In the genomic region with DNA sequence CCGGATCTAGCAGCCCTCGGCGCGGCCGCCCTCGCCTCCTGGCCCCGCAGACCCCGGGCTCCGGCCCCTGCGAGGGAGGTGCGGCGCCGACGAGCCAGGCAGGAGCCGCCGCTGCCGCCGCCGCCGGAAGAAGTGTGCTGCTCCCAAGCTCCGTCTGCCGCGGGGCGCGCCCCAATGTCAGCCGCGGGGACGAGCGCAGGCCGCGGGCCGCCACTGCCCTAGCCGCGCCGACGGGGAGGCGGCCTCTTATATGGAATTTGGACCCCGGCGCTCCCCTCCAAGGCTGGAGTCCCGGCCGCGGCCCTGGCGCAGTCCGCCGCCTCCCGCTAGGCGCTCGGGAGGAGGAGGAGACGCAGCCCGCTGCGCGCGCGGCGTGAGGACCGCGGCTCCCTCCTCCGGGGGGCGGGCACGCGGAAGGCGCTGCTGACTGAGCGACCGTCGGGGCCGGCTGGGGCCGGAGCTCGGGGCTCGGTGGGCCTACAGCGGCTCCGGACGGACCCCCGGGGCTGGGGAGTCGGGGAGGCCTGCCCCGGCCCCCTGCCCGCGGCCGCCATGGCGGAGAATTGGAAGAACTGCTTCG, we compare ENCODE assay signal across 8 cellular contexts. TPM values are rescaled to one million over a fixed set of nuclear protein-coding genes. Genes with fewer than 3 reads are reported as not detected.
DNase-seq lines count a peak whose midpoint lies in the region; ATAC-seq and TF ChIP-seq lines count a peak whose summit lies in the region.

A gene with protein sequence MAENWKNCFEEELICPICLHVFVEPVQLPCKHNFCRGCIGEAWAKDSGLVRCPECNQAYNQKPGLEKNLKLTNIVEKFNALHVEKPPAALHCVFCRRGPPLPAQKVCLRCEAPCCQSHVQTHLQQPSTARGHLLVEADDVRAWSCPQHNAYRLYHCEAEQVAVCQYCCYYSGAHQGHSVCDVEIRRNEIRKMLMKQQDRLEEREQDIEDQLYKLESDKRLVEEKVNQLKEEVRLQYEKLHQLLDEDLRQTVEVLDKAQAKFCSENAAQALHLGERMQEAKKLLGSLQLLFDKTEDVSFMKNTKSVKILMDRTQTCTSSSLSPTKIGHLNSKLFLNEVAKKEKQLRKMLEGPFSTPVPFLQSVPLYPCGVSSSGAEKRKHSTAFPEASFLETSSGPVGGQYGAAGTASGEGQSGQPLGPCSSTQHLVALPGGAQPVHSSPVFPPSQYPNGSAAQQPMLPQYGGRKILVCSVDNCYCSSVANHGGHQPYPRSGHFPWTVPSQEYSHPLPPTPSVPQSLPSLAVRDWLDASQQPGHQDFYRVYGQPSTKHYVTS (plus strand): TSS at position 414 of the 580 bp plus-strand sequence. CDS start 139 bp downstream, at position 553.

- H3K27me3 ChIP-seq in Peyer's patch: no peaks in the 10 kb centered on the region

- CTCF ChIA-PET in activated naive CD4-positive, alpha-beta T cell treated with anti-CD3 and anti-CD28 coated beads, Interleukin-2, amount 10 ng/mL, durations not matched to agents 7 days and 5 days (lab: Charles Lee): interaction anchor here (1.1 to 4.1 kb wide), 9 partner anchors 9 to 69 kb away, joined by 3 to 17 read pairs (median 5); a partner anchor contains a TSS

- H3K9me3 Mint-ChIP-seq in activated naive CD4-positive, alpha-beta T cell treated with anti-CD3 and anti-CD28 coated beads, Interleukin-2, amount 10 ng/mL, durations not matched to agents 7 days and 5 days: no peaks in the 10 kb centered on the region
- peaks cover 28% of the 10 kb centered on the region for H3K9me3 Mint-ChIP-seq in glutamatergic neuron (ENCODE audit: unreplicated experiment)

- H3K9me3 ChIP-seq in Peyer's patch: no peaks in the 10 kb centered on the region

- peak within 1 kb of the TSS; percentile 92 for H3K4me3 Mint-ChIP-seq in activated naive CD4-positive, alpha-beta T cell treated with anti-CD3 and anti-CD28 coated beads, Interleukin-2, amount 10 ng/mL, durations not matched to agents 7 days and 5 days
- H3K4me3 Mint-ChIP-seq in glutamatergic neuron (ENCODE audit: unreplicated experiment): peak within 1 kb of the TSS; percentile 99

- intact Hi-C loops in posterior cingulate gyrus (cut with DNase I): loop anchor here (2.0 to 5.0 kb wide), 2 partner anchors 71 to 142 kb away; a partner anchor contains a TSS

- peaks cover 4% of the 10 kb centered on the region for H3K27me3 Mint-ChIP-seq in activated naive CD4-positive, alpha-beta T cell treated with anti-CD3 and anti-CD28 coated beads, Interleukin-2, amount 10 ng/mL, durations not matched to agents 7 days and 5 days
- peaks cover 33% of the 10 kb centered on the region for H3K27me3 Mint-ChIP-seq in glutamatergic neuron (ENCODE audit: unreplicated experiment)

- peak within 1 kb of the TSS; percentile 73 to 93 (median 80) for H3K4me3 ChIP-seq in Peyer's patch

- ATAC-seq in GM19025 (IDR thresholded peaks at IDR 0.05; ENCODE audit: low read depth, unreplicated experiment): peak; percentile 15
- ATAC-seq in HG02970 (IDR thresholded peaks at IDR 0.05; ENCODE audit: low FRiP score, unreplicated experiment): no peak
- no peak for ATAC-seq in GM21576 (IDR thresholded peaks at IDR 0.05; ENCODE audit: unreplicated experiment)

- H3K4me1 Mint-ChIP-seq in activated naive CD4-positive, alpha-beta T cell treated with anti-CD3 and anti-CD28 coated beads, Interleukin-2, amount 10 ng/mL, durations not matched to agents 7 days and 5 days: peaks cover 41% of the 10 kb centered on the region
- H3K4me1 Mint-ChIP-seq in glutamatergic neuron (ENCODE audit: low read depth, unreplicated experiment): peaks cover 25% of the 10 kb centered on the region

- peak; percentile 60 to 89 (median 85) for DNase-seq in Peyer's patch
- peak; percentile 69 for DNase-seq in activated naive CD4-positive, alpha-beta T cell treated with anti-CD3 and anti-CD28 coated beads, Interleukin-2, amount 10 ng/mL, durations not matched to agents 7 days and 5 days
- DNase-seq in glutamatergic neuron: peak; percentile 66
- peak in 7 of 10 donors; percentile 41 to 93 (median 57) for DNase-seq in posterior cingulate gyrus

- TF ChIP-seq CTCF in 22Rv1 (IDR thresholded peaks at IDR 0.05) (no peak), Peyer's patch (IDR thresholded peaks at IDR 0.05) (peak in 2 of 6 experiments; percentile 24 to 31), glutamatergic neuron (IDR thresholded peaks at IDR 0.05; ENCODE audit: partially characterized antibody, unreplicated experiment) (no peak)

- H3K27ac Mint-ChIP-seq in activated naive CD4-positive, alpha-beta T cell treated with anti-CD3 and anti-CD28 coated beads, Interleukin-2, amount 10 ng/mL, durations not matched to agents 7 days and 5 days: peak within 1 kb of the TSS; percentile 96
- H3K27ac Mint-ChIP-seq in glutamatergic neuron (ENCODE audit: unreplicated experiment): peak within 1 kb of the TSS; percentile 99

- no peaks in the 10 kb centered on the region for H3K36me3 ChIP-seq in Peyer's patch

- H3K27ac ChIP-seq in 22Rv1 (peak within 1 kb of the TSS; percentile 98), Peyer's patch (peak within 1 kb of the TSS; percentile 98 to 100 (median 100))

- TF ChIP-seq POLR2A in Peyer's patch (IDR thresholded peaks at IDR 0.05): peak; percentile 81 to 82

- peaks cover 3 to 28% (median 24%) of the 10 kb centered on the region in 4 donors for H3K4me1 ChIP-seq in Peyer's patch

- H3K36me3 Mint-ChIP-seq in activated naive CD4-positive, alpha-beta T cell treated with anti-CD3 and anti-CD28 coated beads, Interleukin-2, amount 10 ng/mL, durations not matched to agents 7 days and 5 days: peaks cover 10% of the 10 kb centered on the region
- H3K36me3 Mint-ChIP-seq in glutamatergic neuron (ENCODE audit: unreplicated experiment): no peaks in the 10 kb centered on the region

RNA-seq across cellular contexts. Expression of the gene that starts here (rescaled TPM):
- total RNA-seq in Peyer's patch: 100 to 1,000 TPM in 3 of 4 donors, 10 to 100 TPM in 1; 88.3 to 154 (median 119) TPM
- 74.8 TPM for total RNA-seq in glutamatergic neuron (ENCODE audit: unreplicated experiment)
